In the genomic region with DNA sequence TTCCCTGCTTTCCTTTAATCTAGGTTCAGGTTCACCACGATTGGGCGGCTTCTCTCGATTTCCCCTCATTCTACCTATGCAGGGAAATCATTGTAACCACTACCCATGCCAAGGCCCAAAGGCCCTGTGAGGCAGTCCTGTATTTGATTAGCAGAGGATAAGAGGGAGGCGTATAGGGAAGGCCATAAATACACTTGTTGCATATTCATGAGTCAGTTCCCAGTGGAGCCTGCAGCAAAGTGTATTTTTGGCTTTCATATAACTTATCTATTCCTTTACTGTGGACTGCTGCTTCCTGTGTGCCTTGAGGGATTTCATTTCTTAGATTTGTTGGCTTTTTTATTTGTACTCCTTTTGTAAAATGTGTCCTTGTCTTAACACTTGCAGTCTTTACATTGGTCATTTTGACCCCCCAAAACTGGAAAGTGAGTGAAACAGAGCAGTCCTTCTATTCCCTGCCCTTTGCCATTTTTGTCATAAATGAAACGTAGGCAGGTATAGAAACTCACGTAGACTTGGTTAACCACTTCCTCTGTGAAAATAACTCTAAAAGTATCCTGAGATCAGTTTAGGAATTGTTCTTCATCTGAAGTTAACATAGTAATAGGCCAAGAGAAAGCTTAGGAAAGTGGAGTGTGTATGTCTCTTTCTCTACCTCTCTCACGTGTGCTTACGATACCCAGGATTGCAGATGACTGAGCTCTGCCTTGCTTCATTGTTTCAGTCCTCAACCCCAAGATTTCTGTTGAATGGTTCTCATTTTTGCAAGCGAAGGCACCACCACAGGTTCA, we compare ENCODE assay signal across 13 cellular contexts. TPM values are rescaled to one million over a fixed set of nuclear protein-coding genes. Genes with fewer than 3 reads are reported as not detected.
DNase-seq lines count a peak whose midpoint lies in the region; ATAC-seq and TF ChIP-seq lines count a peak whose summit lies in the region.
"Had no signal": no experiment of that assay in that cellular context is flagged by ENCODE, and none has a peak within 500 bp of the region (broad histone marks: within the 10 kb centered on the region; RNA-seq: fewer than 3 reads in every experiment).

No MANE protein-coding gene starts in this region.

- no peaks in the 10 kb centered on the region for H3K9me3 Mint-ChIP-seq in activated T-cell treated with anti-CD3 and anti-CD28 coated beads, Interleukin-2, amount 50 U/mL, for 4 hours
- no peaks in the 10 kb centered on the region for H3K9me3 Mint-ChIP-seq in activated T-helper 1 cell treated with anti-CD3 and anti-CD28 coated beads, Interleukin-12 subunit alpha, Interleukin-12 subunit beta, Interleukin-2, Interleukin-4 antibody, amounts not matched to agents 30 ng/mL and 10 ng/mL and 1 ng/mL, durations not matched to agents 14 hours and 24 hours and 36 hours

- intact Hi-C loops in activated T-helper 1 cell treated with anti-CD3 and anti-CD28 coated beads, Interleukin-12 subunit alpha, Interleukin-12 subunit beta, Interleukin-2, Interleukin-4 antibody, amounts not matched to agents 30 ng/mL and 10 ng/mL and 1 ng/mL, durations not matched to agents 14 hours and 24 hours and 36 hours (cut with micrococcal nuclease): loop anchor here (1.0 to 2.0 kb wide), 2 partner anchors 11 to 151 kb away; no protein-coding TSS in a partner anchor
- intact Hi-C loops in posterior vena cava (cut with DNase I): loop anchor here in 1 of 2 donors (2.0 to 10.0 kb wide), 2 partner anchors 35 to 49 kb away; no protein-coding TSS in a partner anchor
- intact Hi-C loops in ovary (cut with DNase I): no loop called here

- ATAC-seq in activated T-cell treated with anti-CD3 and anti-CD28 coated beads, Interleukin-2, amount 50 U/mL, for 4 hours: peak; percentile 50 to 71
- peak; percentile 31 for ATAC-seq in GM21786 (IDR thresholded peaks at IDR 0.05; ENCODE audit: unreplicated experiment)
- ATAC-seq in GM18505 (IDR thresholded peaks at IDR 0.05; ENCODE audit: unreplicated experiment): no peak

- TF ChIP-seq CTCF in ovary (IDR thresholded peaks at IDR 0.05): no peak

- H3K27ac Mint-ChIP-seq in activated T-helper 1 cell treated with anti-CD3 and anti-CD28 coated beads, Interleukin-12 subunit alpha, Interleukin-12 subunit beta, Interleukin-2, Interleukin-4 antibody, amounts not matched to agents 30 ng/mL and 10 ng/mL and 1 ng/mL, durations not matched to agents 14 hours and 24 hours and 36 hours: peak overlapping the region; percentile 90

- no peak overlapping the region for H3K4me3 ChIP-seq in ovary

- no peaks in the 10 kb centered on the region for H3K4me1 ChIP-seq in ovary (ENCODE audit: insufficient read depth)

- H3K36me3 ChIP-seq in ovary: no peaks in the 10 kb centered on the region

- H3K4me3 Mint-ChIP-seq in activated T-cell treated with anti-CD3 and anti-CD28 coated beads, Interleukin-2, amount 50 U/mL, for 4 hours: no peak overlapping the region
- peak overlapping the region; percentile 77 for H3K4me3 Mint-ChIP-seq in activated T-helper 1 cell treated with anti-CD3 and anti-CD28 coated beads, Interleukin-12 subunit alpha, Interleukin-12 subunit beta, Interleukin-2, Interleukin-4 antibody, amounts not matched to agents 30 ng/mL and 10 ng/mL and 1 ng/mL, durations not matched to agents 14 hours and 24 hours and 36 hours

- H3K27me3 ChIP-seq in ovary: no peaks in the 10 kb centered on the region

- TF ChIP-seq POLR2A in GM18505 (IDR thresholded peaks at IDR 0.05; ENCODE audit: borderline replicate concordance, extremely low read depth, insufficient read depth, insufficient read length) (no peak), ovary (IDR thresholded peaks at IDR 0.05) (no peak)

- DNase-seq in activated T-cell treated with anti-CD3 and anti-CD28 coated beads, Interleukin-2, amount 50 U/mL, for 4 hours: no peak
- DNase-seq in activated T-cell treated with anti-CD3 and anti-CD28 coated beads, Interleukin-2, amount 50 U/mL, for 48 hours: no peak
- no peak for DNase-seq in activated T-helper 1 cell treated with anti-CD3 and anti-CD28 coated beads, Interleukin-12 subunit alpha, Interleukin-12 subunit beta, Interleukin-2, Interleukin-4 antibody, amounts not matched to agents 30 ng/mL and 10 ng/mL and 1 ng/mL, durations not matched to agents 14 hours and 24 hours and 36 hours (ENCODE audit: low spot score)
- DNase-seq in stimulated activated CD8-positive, alpha-beta memory T cell treated with anti-CD3 and anti-CD28 coated beads, Interleukin-4, amount 100 ng/mL, for 48 hours: peak; percentile 21
- DNase-seq in posterior vena cava (ENCODE audit: low spot score) (no peak), ovary (no peak)
- DNase-seq: hippocampal formation; MV-4-11; NCI-H774; stimulated activated CD4-positive, alpha-beta T cell treated with anti-CD3 and anti-CD28 coated beads, Interleukin-4, amount 100 ng/mL, for 24 hours had no signal

- no peak overlapping the region for H3K27ac ChIP-seq in ovary

- 89 to 90% (median 89%) methylated on average over 9 of the region's 9 CpGs for WGBS in ovary, 3 donors

- H3K9me3 ChIP-seq in ovary: no peaks in the 10 kb centered on the region

- H3K27me3 Mint-ChIP-seq in activated T-cell treated with anti-CD3 and anti-CD28 coated beads, Interleukin-2, amount 50 U/mL, for 4 hours (ENCODE audit: low read depth): no peaks in the 10 kb centered on the region
- no peaks in the 10 kb centered on the region for H3K27me3 Mint-ChIP-seq in activated T-helper 1 cell treated with anti-CD3 and anti-CD28 coated beads, Interleukin-12 subunit alpha, Interleukin-12 subunit beta, Interleukin-2, Interleukin-4 antibody, amounts not matched to agents 30 ng/mL and 10 ng/mL and 1 ng/mL, durations not matched to agents 14 hours and 24 hours and 36 hours (ENCODE audit: insufficient read depth)

- H3K36me3 Mint-ChIP-seq in activated T-cell treated with anti-CD3 and anti-CD28 coated beads, Interleukin-2, amount 50 U/mL, for 4 hours (ENCODE audit: insufficient read depth): peaks cover 28% of the 10 kb centered on the region
- H3K36me3 Mint-ChIP-seq in activated T-helper 1 cell treated with anti-CD3 and anti-CD28 coated beads, Interleukin-12 subunit alpha, Interleukin-12 subunit beta, Interleukin-2, Interleukin-4 antibody, amounts not matched to agents 30 ng/mL and 10 ng/mL and 1 ng/mL, durations not matched to agents 14 hours and 24 hours and 36 hours (ENCODE audit: low read depth): peaks cover 61% of the 10 kb centered on the region

- H3K4me1 Mint-ChIP-seq in activated T-cell treated with anti-CD3 and anti-CD28 coated beads, Interleukin-2, amount 50 U/mL, for 4 hours (ENCODE audit: low read depth): peaks cover 22% of the 10 kb centered on the region
- H3K4me1 Mint-ChIP-seq in activated T-helper 1 cell treated with anti-CD3 and anti-CD28 coated beads, Interleukin-12 subunit alpha, Interleukin-12 subunit beta, Interleukin-2, Interleukin-4 antibody, amounts not matched to agents 30 ng/mL and 10 ng/mL and 1 ng/mL, durations not matched to agents 14 hours and 24 hours and 36 hours (ENCODE audit: low read depth): peaks cover 58% of the 10 kb centered on the region

- TF ChIP-seq EP300 in ovary (IDR thresholded peaks at IDR 0.05): no peak

RNA-seq across cellular contexts. Expression of gene KCNQ4, which starts 19.6 kb away (rescaled TPM):
- under 1 TPM; 0.24 to 0.56 (median 0.24) TPM for total RNA-seq in activated T-cell treated with anti-CD3 and anti-CD28 coated beads, Interleukin-2, amount 50 U/mL, for 4 hours
- total RNA-seq in activated T-helper 1 cell treated with anti-CD3 and anti-CD28 coated beads, Interleukin-12 subunit alpha, Interleukin-12 subunit beta, Interleukin-2, Interleukin-4 antibody, amounts not matched to agents 30 ng/mL and 10 ng/mL and 1 ng/mL, durations not matched to agents 14 hours and 24 hours and 36 hours: 0.78 and 0.88 TPM in 2 replicates
- total RNA-seq in posterior vena cava (10 to 100 TPM; 10.3 to 11.4 TPM), ovary (1 to 10 TPM in 2 of 7 donors, under 1 TPM in 5; 0.36 to 3.1 (median 0.84) TPM)
- 1 to 10 TPM in 1 of 2 donors, under 1 TPM in 1; 0.73 to 1.1 TPM for polyA plus RNA-seq in ovary
- total RNA-seq: pulmonary artery endothelial cell had no signal
